In the genomic region with DNA sequence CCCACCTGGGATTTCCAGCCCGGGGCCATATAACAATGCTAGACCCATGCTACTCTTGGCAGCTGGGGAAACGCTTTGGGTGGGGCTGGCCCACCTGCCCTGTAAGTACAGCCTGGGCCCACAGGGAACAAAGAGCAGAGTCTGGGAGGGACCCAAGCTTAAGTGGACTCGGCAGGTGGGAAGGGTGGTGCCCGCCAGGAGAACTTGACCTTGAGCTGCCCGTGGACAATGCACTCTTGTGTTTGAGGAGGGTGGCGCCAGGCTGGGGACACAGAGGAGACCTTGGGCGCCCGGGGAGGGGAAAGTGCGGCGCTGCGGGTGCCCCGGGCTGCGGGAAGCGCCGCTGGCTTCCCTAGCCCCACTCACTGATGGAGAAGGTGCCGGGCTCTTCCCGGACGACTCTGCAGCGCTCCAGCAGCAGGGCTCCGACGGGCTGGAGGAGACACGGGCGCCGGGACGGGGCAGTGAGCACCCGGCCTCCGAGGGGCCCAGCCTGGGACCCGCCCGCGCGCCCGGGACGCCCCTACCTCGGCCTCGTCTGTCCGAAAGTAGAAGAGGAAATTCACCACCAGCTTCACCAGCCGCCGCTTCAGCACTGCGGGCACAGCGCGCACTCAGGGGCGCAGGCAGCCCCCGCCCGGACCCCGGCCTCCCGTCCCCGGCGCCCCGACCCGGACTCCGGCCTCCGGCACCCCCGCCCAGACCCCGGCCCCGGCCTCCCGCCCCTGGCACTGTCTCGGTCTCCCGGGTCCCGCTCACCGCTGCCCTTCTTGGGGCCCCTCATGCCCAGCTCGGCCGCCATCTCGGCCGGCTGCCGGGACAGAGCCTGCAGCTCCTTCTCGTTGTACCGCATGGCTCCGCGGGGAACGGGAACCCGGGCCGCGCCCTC, we compare ENCODE assay signal across 7 cellular contexts. TPM values are rescaled to one million over a fixed set of nuclear protein-coding genes. Genes with fewer than 3 reads are reported as not detected.
A peak's percentile ranks its signal among the peaks of the same experiment; 100 is the strongest.
DNase-seq lines count a peak whose midpoint lies in the region; ATAC-seq and TF ChIP-seq lines count a peak whose summit lies in the region.
"Had no signal": no experiment of that assay in that cellular context is flagged by ENCODE, and none has a peak within 500 bp of the region (broad histone marks: within the 10 kb centered on the region; RNA-seq: fewer than 3 reads in every experiment).

No MANE protein-coding gene starts in this region.

- peak overlapping the region; percentile 83 for H3K4me3 ChIP-seq in AG04450 (ENCODE audit: low read depth, low read length)
- peak overlapping the region; percentile 57 to 67 for H3K4me3 ChIP-seq in duodenal mucosa (ENCODE audit: low read depth in 1 of 2, low read length in 2 of 2)
- peak overlapping the region; percentile 97 for H3K4me3 ChIP-seq in psoas muscle

- ATAC-seq in GM21390 (IDR thresholded peaks at IDR 0.05; ENCODE audit: unreplicated experiment) (peak; percentile 13), psoas muscle (peak in 3 of 4 donors; percentile 0 to 1 (median 0))

- DNase-seq in AG04450 (ENCODE audit: low read depth, low spot score), result no peak
- DNase-seq in NCI-H187 treated with DMSO at 0.1 percent for 48 hours (lab: John Stamatoyannopoulos, UW), result peak; percentile 80
- DNase-seq in psoas muscle, result no peak
- DNase-seq in NK-92 treated with Interleukin-12 subunit alpha and Interleukin-12 subunit beta, amount 100 ng/mL, for 24 hours (lab: John Stamatoyannopoulos, UW), result no peak

- H3K9me3 ChIP-seq in AG04450 (ENCODE audit: control insufficient read depth, insufficient read depth, low read length) (peaks cover 5% of the 10 kb centered on the region), duodenal mucosa (ENCODE audit: control insufficient read depth in 1 of 2, low read length in 2 of 2) (no peaks in the 10 kb centered on the region), psoas muscle (no peaks in the 10 kb centered on the region)

- TF ChIP-seq CTCF in AG04450 (IDR thresholded peaks at IDR 0.05; ENCODE audit: low read depth, low read length), result no peak
- TF ChIP-seq CTCF in psoas muscle (IDR thresholded peaks at IDR 0.05), result no peak

- POLR2A ChIA-PET in AG04450 (lab: Yijun Ruan, JAX), result interaction anchor here (0.8 to 1.7 kb wide), 2 partner anchors 34 to 240 kb away, joined by 3 to 5 read pairs; a partner anchor contains a TSS

- H3K36me3 ChIP-seq in duodenal mucosa (ENCODE audit: control insufficient read depth in 1 of 2, insufficient read depth in 2 of 2, low read length in 2 of 2) (peaks cover 0 to 32% of the 10 kb centered on the region in 2 donors), psoas muscle (ENCODE audit: insufficient read depth in 1 of 2, low read depth in 1 of 2) (peaks cover 0 to 23% of the 10 kb centered on the region in 2 donors)

- H3K27ac ChIP-seq in AG04450 (ENCODE audit: low read depth, low read length), result no peak overlapping the region
- H3K27ac ChIP-seq in duodenal mucosa (ENCODE audit: low read depth, low read length), result peak overlapping the region; percentile 100
- peak overlapping the region; percentile 91 for H3K27ac ChIP-seq in psoas muscle

- intact Hi-C loops in psoas muscle (cut with DNase I), result loop anchor here (2.0 to 10.0 kb wide), 6 partner anchors 37 to 157 kb away; a partner anchor contains a TSS

- H3K4me1 ChIP-seq in duodenal mucosa (ENCODE audit: control insufficient read depth in 1 of 2, insufficient read depth in 2 of 2, low read length in 2 of 2), result peaks cover 47 to 67% of the 10 kb centered on the region in 2 donors
- H3K4me1 ChIP-seq in psoas muscle, result peaks cover 49% of the 10 kb centered on the region

- CTCF ChIA-PET in AG04450 (lab: Charles Lee), result interaction anchor here (0.6 to 1.9 kb wide), 19 partner anchors 9 to 383 kb away, joined by 3 to 9 read pairs (median 3); a partner anchor contains a TSS

- peak overlapping the region; percentile 57 to 83 for H3K9ac ChIP-seq in duodenal mucosa (ENCODE audit: low read depth in 1 of 2, low read length in 2 of 2)

- H3K27me3 ChIP-seq in AG04450 (ENCODE audit: control insufficient read depth, insufficient read depth, low read length) (no peaks in the 10 kb centered on the region), duodenal mucosa (ENCODE audit: control insufficient read depth in 1 of 2, insufficient read depth in 2 of 2, low read length in 2 of 2) (no peaks in the 10 kb centered on the region), psoas muscle (ENCODE audit: insufficient read depth in 3 of 3, low read length in 2 of 3) (no peaks in the 10 kb centered on the region)

- WGBS in psoas muscle, 3 donors, result 0 to 1% (median 1%) methylated on average over 45 to 73 of the region's 73 CpGs

RNA-seq across cellular contexts. Expression of a gene that starts 0.5 kb away (rescaled TPM):
- polyA plus RNA-seq in AG04450 (2011; rRNA removed), result 38.7 and 39.3 TPM in 2 replicates
- 21.1 and 30.5 TPM in 2 replicates for polyA minus RNA-seq in AG04450 (2011; rRNA and poly(A)+ RNA removed)
- 10 to 100 TPM; 54.9 to 65.5 (median 60.0) TPM for total RNA-seq in psoas muscle
- polyA plus RNA-seq in psoas muscle, result 100 to 1,000 TPM in 1 of 3 donors, 10 to 100 TPM in 2; 80.6 to 146 (median 95.3) TPM

RNA-seq across cellular contexts. Expression of a gene that starts 1.0 kb away (rescaled TPM):
- 7.0 and 9.5 TPM in 2 replicates for polyA plus RNA-seq in AG04450 (2011; rRNA removed)
- polyA minus RNA-seq in AG04450 (2011; rRNA and poly(A)+ RNA removed), result 11.7 and 14.1 TPM in 2 replicates
- 10 to 100 TPM; 31.1 to 46.8 (median 40.2) TPM for total RNA-seq in psoas muscle
- 10 to 100 TPM; 25.9 to 33.6 (median 28.9) TPM for polyA plus RNA-seq in psoas muscle

RNA-seq across cellular contexts. Expression of a gene that starts 13.5 kb away (rescaled TPM):
- polyA plus RNA-seq in AG04450 (2011; rRNA removed) (not detected in 2 replicates), psoas muscle (1 to 10 TPM in 1 of 3 donors, under 1 TPM in 2; 0.38 to 2.4 (median 0.53) TPM)
- polyA minus RNA-seq in AG04450 (2011; rRNA and poly(A)+ RNA removed), result not detected in 2 replicates
- 1 to 10 TPM; 1.9 to 3.6 (median 2.7) TPM for total RNA-seq in psoas muscle

RNA-seq across cellular contexts. Expression of a gene that starts 20.6 kb away (rescaled TPM):
- polyA plus RNA-seq in AG04450 (2011; rRNA removed) (not detected in 2 replicates), psoas muscle (100 to 1,000 TPM; 110 to 271 (median 130) TPM)
- polyA minus RNA-seq in AG04450 (2011; rRNA and poly(A)+ RNA removed), result not detected in 2 replicates
- total RNA-seq in psoas muscle, result 100 to 1,000 TPM; 107 to 191 (median 162) TPM
- total RNA-seq: subcutaneous adipose tissue had no signal

RNA-seq across cellular contexts. Expression of a gene that starts 46.3 kb away (rescaled TPM):
- polyA plus RNA-seq in AG04450 (2011; rRNA removed), result 0.04 TPM in 1 of 2 replicates, not detected in the other
- not detected in 2 replicates for polyA minus RNA-seq in AG04450 (2011; rRNA and poly(A)+ RNA removed)
- total RNA-seq in psoas muscle, result under 1 TPM; 0.12 to 0.20 (median 0.14) TPM
- polyA plus RNA-seq in psoas muscle, result under 1 TPM in 2 of 3 donors, not detected in 1; 0.01 to 0.08 TPM
